2 cellular contexts compared by ENCODE assay signal in the genomic region with DNA sequence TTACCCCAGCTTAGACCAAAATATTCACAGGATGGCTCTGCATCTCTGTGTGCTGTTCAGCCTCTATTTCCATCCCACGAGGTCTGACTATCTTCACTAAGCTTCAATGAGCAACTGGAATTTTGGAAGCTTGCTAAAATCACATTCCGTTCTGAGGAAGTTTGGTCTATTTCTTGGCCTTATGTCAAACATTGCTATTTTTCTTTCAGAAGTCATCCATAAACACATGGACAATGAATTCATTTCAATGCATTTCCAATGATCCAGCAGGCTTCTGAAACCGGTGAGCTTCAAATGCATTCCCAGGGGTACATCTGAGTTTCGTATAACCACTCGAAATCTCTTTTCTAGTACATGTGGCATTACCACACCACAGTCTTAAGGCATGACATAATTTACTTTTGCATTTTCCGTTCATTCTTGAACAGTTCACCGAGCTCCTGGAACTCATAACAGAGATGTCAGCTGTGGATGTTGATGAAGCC.
A peak's percentile ranks its signal among the peaks of the same experiment; 100 is the strongest.
TF ChIP-seq lines count a peak whose summit lies in the region.

No MANE protein-coding gene starts in this region.

TF ChIP-seq in liver, 16 proteins besides CTCF, POLR2A, EP300 and RAD21:
- no peak for TF ChIP-seq TAF1 (conservative IDR thresholded peaks at IDR 0.05)
- TF ChIP-seq HNF4G (IDR thresholded peaks at IDR 0.05), result no peak
- peak; percentile 16 for TF ChIP-seq NR2F2 (IDR thresholded peaks at IDR 0.05)
- TF ChIP-seq, protein P1, sequence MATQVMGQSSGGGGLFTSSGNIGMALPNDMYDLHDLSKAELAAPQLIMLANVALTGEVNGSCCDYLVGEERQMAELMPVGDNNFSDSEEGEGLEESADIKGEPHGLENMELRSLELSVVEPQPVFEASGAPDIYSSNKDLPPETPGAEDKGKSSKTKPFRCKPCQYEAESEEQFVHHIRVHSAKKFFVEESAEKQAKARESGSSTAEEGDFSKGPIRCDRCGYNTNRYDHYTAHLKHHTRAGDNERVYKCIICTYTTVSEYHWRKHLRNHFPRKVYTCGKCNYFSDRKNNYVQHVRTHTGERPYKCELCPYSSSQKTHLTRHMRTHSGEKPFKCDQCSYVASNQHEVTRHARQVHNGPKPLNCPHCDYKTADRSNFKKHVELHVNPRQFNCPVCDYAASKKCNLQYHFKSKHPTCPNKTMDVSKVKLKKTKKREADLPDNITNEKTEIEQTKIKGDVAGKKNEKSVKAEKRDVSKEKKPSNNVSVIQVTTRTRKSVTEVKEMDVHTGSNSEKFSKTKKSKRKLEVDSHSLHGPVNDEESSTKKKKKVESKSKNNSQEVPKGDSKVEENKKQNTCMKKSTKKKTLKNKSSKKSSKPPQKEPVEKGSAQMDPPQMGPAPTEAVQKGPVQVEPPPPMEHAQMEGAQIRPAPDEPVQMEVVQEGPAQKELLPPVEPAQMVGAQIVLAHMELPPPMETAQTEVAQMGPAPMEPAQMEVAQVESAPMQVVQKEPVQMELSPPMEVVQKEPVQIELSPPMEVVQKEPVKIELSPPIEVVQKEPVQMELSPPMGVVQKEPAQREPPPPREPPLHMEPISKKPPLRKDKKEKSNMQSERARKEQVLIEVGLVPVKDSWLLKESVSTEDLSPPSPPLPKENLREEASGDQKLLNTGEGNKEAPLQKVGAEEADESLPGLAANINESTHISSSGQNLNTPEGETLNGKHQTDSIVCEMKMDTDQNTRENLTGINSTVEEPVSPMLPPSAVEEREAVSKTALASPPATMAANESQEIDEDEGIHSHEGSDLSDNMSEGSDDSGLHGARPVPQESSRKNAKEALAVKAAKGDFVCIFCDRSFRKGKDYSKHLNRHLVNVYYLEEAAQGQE (IDR thresholded peaks at IDR 0.05), result no peak
- TF ChIP-seq, protein P2, sequence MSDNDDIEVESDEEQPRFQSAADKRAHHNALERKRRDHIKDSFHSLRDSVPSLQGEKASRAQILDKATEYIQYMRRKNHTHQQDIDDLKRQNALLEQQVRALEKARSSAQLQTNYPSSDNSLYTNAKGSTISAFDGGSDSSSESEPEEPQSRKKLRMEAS (IDR thresholded peaks at IDR 0.05), result peak; percentile 25
- TF ChIP-seq GABPA (IDR thresholded peaks at IDR 0.05 in 1 of 2, conservative IDR thresholded peaks at IDR 0.05 in 1 of 2), result no peak
- TF ChIP-seq JUND (IDR thresholded peaks at IDR 0.05), result no peak
- peak; percentile 25 for TF ChIP-seq SP1 (IDR thresholded peaks at IDR 0.05)
- TF ChIP-seq RXRA (IDR thresholded peaks at IDR 0.05), result no peak

TF ChIP-seq in HepG2, 621 proteins besides CTCF, POLR2A, EP300 and RAD21:
- TF ChIP-seq SCMH1 (CRISPR knock-in tag; IDR thresholded peaks at IDR 0.05; ENCODE audit: borderline replicate concordance), result no peak
- TF ChIP-seq ZNF776 (CRISPR knock-in tag; IDR thresholded peaks at IDR 0.05), result no peak
- no peak for TF ChIP-seq ZFYVE20 (CRISPR knock-in tag; IDR thresholded peaks at IDR 0.05; ENCODE audit: borderline replicate concordance, low read depth)
- TF ChIP-seq, protein P3, sequence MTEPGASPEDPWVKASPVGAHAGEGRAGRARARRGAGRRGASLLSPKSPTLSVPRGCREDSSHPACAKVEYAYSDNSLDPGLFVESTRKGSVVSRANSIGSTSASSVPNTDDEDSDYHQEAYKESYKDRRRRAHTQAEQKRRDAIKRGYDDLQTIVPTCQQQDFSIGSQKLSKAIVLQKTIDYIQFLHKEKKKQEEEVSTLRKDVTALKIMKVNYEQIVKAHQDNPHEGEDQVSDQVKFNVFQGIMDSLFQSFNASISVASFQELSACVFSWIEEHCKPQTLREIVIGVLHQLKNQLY (CRISPR knock-in tag; IDR thresholded peaks at IDR 0.05), result no peak
- TF ChIP-seq, protein P4, sequence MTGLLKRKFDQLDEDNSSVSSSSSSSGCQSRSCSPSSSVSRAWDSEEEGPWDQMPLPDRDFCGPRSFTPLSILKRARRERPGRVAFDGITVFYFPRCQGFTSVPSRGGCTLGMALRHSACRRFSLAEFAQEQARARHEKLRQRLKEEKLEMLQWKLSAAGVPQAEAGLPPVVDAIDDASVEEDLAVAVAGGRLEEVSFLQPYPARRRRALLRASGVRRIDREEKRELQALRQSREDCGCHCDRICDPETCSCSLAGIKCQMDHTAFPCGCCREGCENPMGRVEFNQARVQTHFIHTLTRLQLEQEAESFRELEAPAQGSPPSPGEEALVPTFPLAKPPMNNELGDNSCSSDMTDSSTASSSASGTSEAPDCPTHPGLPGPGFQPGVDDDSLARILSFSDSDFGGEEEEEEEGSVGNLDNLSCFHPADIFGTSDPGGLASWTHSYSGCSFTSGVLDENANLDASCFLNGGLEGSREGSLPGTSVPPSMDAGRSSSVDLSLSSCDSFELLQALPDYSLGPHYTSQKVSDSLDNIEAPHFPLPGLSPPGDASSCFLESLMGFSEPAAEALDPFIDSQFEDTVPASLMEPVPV (CRISPR knock-in tag; IDR thresholded peaks at IDR 0.05), result no peak
